In genomic region chr14:92680781-92681650, GRCh38 we compare ENCODE assay signal across 1 cellular context.
TF ChIP-seq lines count a peak whose summit lies in the region.

No MANE protein-coding gene starts in this region.

TF ChIP-seq in GM12878, 131 proteins besides CTCF, POLR2A, EP300 and RAD21 (continued from another document):
- TF ChIP-seq MLLT1 (IDR thresholded peaks at IDR 0.05), result no peak
- TF ChIP-seq EGR1 (IDR thresholded peaks at IDR 0.05; ENCODE audit: borderline replicate concordance in 1 of 2, low read depth in 2 of 2, low read length in 2 of 2), result no peak
- no peak for TF ChIP-seq GABPA (IDR thresholded peaks at IDR 0.05; ENCODE audit: low read depth)
- no peak for TF ChIP-seq BCL11A (IDR thresholded peaks at IDR 0.05; ENCODE audit: low read depth, low read length)
- no peak for TF ChIP-seq HDAC6 (IDR thresholded peaks at IDR 0.05; ENCODE audit: unreplicated experiment)
- peak; percentile 31 for TF ChIP-seq RELA (IDR thresholded peaks at IDR 0.05; ENCODE audit: borderline replicate concordance, partially characterized antibody)
- TF ChIP-seq STAT1 (conservative IDR thresholded peaks at IDR 0.05), result 0 out of 2 replicates have a peak, but pooled peaks have one; percentile 66
- TF ChIP-seq IKZF2 (IDR thresholded peaks at IDR 0.05), result peak in 1 of 2 experiments; percentile 17; a peak in 2 of 4 replicates
- no peak for TF ChIP-seq TBL1XR1 (IDR thresholded peaks at IDR 0.05; ENCODE audit: low read depth, low read length)
- TF ChIP-seq TARDBP (IDR thresholded peaks at IDR 0.05; ENCODE audit: borderline replicate concordance), result no peak
- TF ChIP-seq NBN (IDR thresholded peaks at IDR 0.05), result 0 out of 2 replicates have a peak, but pooled peaks have one; percentile 47
- TF ChIP-seq IKZF1 (conservative IDR thresholded peaks at IDR 0.05), result peak; percentile 70
- no peak for TF ChIP-seq ZNF207 (IDR thresholded peaks at IDR 0.05; ENCODE audit: borderline replicate concordance)
- peak; percentile 63; the same call in 1 of the 2 replicates for TF ChIP-seq YY1 (IDR thresholded peaks at IDR 0.05; ENCODE audit: low read depth, low read length)
- TF ChIP-seq DPF2 (IDR thresholded peaks at IDR 0.05), result 0 out of 2 replicates have a peak, but pooled peaks have one; percentile 19
- TF ChIP-seq CREM (IDR thresholded peaks at IDR 0.05; ENCODE audit: low read depth), result no peak
